ENCODE assay signal across 15 cellular contexts in the genomic region with DNA sequence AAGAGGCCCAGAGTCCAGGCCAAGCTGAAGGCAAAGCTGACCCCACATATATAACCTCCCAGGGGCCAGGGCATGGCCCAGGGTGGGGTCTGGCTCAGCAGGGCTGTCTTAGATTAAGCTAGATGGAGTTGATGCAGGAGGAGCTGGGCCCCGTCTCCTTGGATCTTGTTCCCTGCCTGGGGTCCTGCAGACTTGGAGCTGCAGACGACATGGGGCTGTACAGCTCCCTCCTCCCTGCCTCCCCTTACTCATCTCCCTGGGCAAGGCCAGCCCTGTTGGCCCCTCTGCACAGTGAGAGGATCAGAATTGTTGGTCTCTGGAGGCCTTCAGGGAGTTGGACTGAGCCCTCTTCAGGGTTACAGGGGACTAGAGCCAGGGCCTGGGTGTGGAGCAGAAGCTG.
DNase-seq lines count a peak whose midpoint lies in the region; ATAC-seq and TF ChIP-seq lines count a peak whose summit lies in the region.
"Had no signal": no experiment of that assay in that cellular context is flagged by ENCODE, and none has a peak within 500 bp of the region (broad histone marks: within the 10 kb centered on the region; RNA-seq: fewer than 3 reads in every experiment).

No MANE protein-coding gene starts in this region.

- H3F3A ChIP-seq in smooth muscle cell (ENCODE audit: low read depth), result peaks cover 13% of the 10 kb centered on the region

- no peak for ATAC-seq in activated T-helper 17 cell treated with anti-CD3 and anti-CD28 coated beads, Interleukin-2, amount 50 U/mL, for 72 hours (replicated peaks)
- no peak for ATAC-seq in right cardiac atrium
- ATAC-seq: activated naive CD4-positive, alpha-beta T cell treated with anti-CD3 and anti-CD28 coated beads, Interleukin-2, amount 50 U/mL, for 72 hours; foreskin keratinocyte had no signal

- H3K9me3 ChIP-seq in H9 (ENCODE audit: control insufficient read depth, low read depth, low read length), result no peaks in the 10 kb centered on the region
- H3K9me3 ChIP-seq in right cardiac atrium (ENCODE audit: control insufficient read depth, low read length), result no peaks in the 10 kb centered on the region
- no peaks in the 10 kb centered on the region for H3K9me3 ChIP-seq in smooth muscle cell (replicated peaks; ENCODE audit: low read depth)
- H3K9me3 ChIP-seq in testis, result no peaks in the 10 kb centered on the region

- H3K18ac ChIP-seq in H9 (ENCODE audit: insufficient read length, low read depth, low read length), result no peak overlapping the region

- peak; percentile 25 for DNase-seq in H9
- no peak for DNase-seq in right cardiac atrium
- DNase-seq in smooth muscle cell (lab: John Stamatoyannopoulos, UW; ENCODE audit: unreplicated experiment), result no peak
- no peak for DNase-seq in EL
- DNase-seq in medulla oblongata (ENCODE audit: extremely low spot score), result no peak
- no peak for DNase-seq in activated CD8-positive, alpha-beta memory T cell treated with anti-CD3 and anti-CD28 coated beads for 24 hours
- DNase-seq in testis, result no peak
- DNase-seq: activated CD4-positive, alpha-beta T cell treated with anti-CD3 and anti-CD28 coated beads, Interleukin-2, amount 10 ng/mL, durations not matched to agents 7 days and 5 days; DMS79 treated with DMSO at 0.1 percent for 48 hours; foreskin keratinocyte; KBM-7; NCI-H1930; SW 1271 had no signal

- no peak overlapping the region for H2BK120ac ChIP-seq in H9 (ENCODE audit: low read depth, low read length, poor library complexity, severe bottlenecking)

- H2BK5ac ChIP-seq in H9 (ENCODE audit: insufficient read length, low read length), result no peak overlapping the region

- no peak overlapping the region for H2BK12ac ChIP-seq in H9 (ENCODE audit: insufficient read length, low read depth, low read length)

- no peak overlapping the region for H3K4me3 ChIP-seq in right cardiac atrium (ENCODE audit: low read length)
- no peak overlapping the region for H3K4me3 ChIP-seq in smooth muscle cell
- no peak overlapping the region for H3K4me3 ChIP-seq in testis

- no peak overlapping the region for H2BK15ac ChIP-seq in H9 (ENCODE audit: low read depth, low read length)

- no peak overlapping the region for H3T11ph ChIP-seq in H9 (ENCODE audit: low read length)

- no peaks in the 10 kb centered on the region for H3K9me3 Mint-ChIP-seq in H9
- H3K9me3 Mint-ChIP-seq in activated T-helper 17 cell treated with anti-CD3 and anti-CD28 coated beads, Interleukin-2, amount 50 U/mL, for 72 hours, result no peaks in the 10 kb centered on the region
- H3K9me3 Mint-ChIP-seq: activated CD4-positive, alpha-beta T cell treated with anti-CD3 and anti-CD28 coated beads, Interleukin-2, amount 10 ng/mL, durations not matched to agents 7 days and 5 days; activated naive CD4-positive, alpha-beta T cell treated with anti-CD3 and anti-CD28 coated beads, Interleukin-2, amount 50 U/mL, for 72 hours had no signal

- H3K27ac ChIP-seq in H9 (ENCODE audit: insufficient read length, low read depth, low read length) (no peak overlapping the region), right cardiac atrium (ENCODE audit: low read length) (peak overlapping the region; percentile 19), smooth muscle cell (ENCODE audit: low read depth) (peak overlapping the region; percentile 86), testis (no peak overlapping the region)
- H3K27ac ChIP-seq: foreskin keratinocyte had no signal

- H4K20me1 ChIP-seq in H9 (ENCODE audit: control insufficient read depth, insufficient read depth, insufficient read length) (no peaks in the 10 kb centered on the region), smooth muscle cell (ENCODE audit: low read depth) (peaks cover 28% of the 10 kb centered on the region)

- H2AFZ ChIP-seq in H9 (ENCODE audit: low read length) (no peak overlapping the region), smooth muscle cell (ENCODE audit: low read depth) (no peak overlapping the region)

- no peak overlapping the region for H3K23ac ChIP-seq in H9 (ENCODE audit: insufficient read length, low read depth, low read length)

- peaks cover 1% of the 10 kb centered on the region; the same call in 1 of the 2 replicates for H3K27me3 Mint-ChIP-seq in H9 (ENCODE audit: low read depth)
- no peaks in the 10 kb centered on the region for H3K27me3 Mint-ChIP-seq in activated T-helper 17 cell treated with anti-CD3 and anti-CD28 coated beads, Interleukin-2, amount 50 U/mL, for 72 hours
- H3K27me3 Mint-ChIP-seq: activated CD4-positive, alpha-beta T cell treated with anti-CD3 and anti-CD28 coated beads, Interleukin-2, amount 10 ng/mL, durations not matched to agents 7 days and 5 days had no signal

- H3K79me1 ChIP-seq in H9 (ENCODE audit: insufficient read depth, low read depth, low read length, poor library complexity, severe bottlenecking), result no peaks in the 10 kb centered on the region

- intact Hi-C loops in right cardiac atrium (cut with DNase I) (no loop called here), testis (cut with DNase I; ENCODE audit: low total_unique reads) (no loop called here)

- H3K56ac ChIP-seq in H9 (ENCODE audit: insufficient read length, low read depth, low read length), result no peak overlapping the region

- H3K4me2 ChIP-seq in H9 (ENCODE audit: insufficient read depth, insufficient read length, low read length) (no peak overlapping the region), smooth muscle cell (peak overlapping the region; percentile 11)

- no peak overlapping the region for H4K5ac ChIP-seq in H9 (ENCODE audit: insufficient read length, low read depth, low read length)

- H3K36me3 Mint-ChIP-seq in H9 (ENCODE audit: insufficient read depth in 1 of 3, low read depth in 3 of 3), result peaks cover 17 to 27% (median 23%) of the 10 kb centered on the region in 3 experiments; a peak in 6 of 7 replicates
- H3K36me3 Mint-ChIP-seq in activated T-helper 17 cell treated with anti-CD3 and anti-CD28 coated beads, Interleukin-2, amount 50 U/mL, for 72 hours (ENCODE audit: low read depth), result peaks cover 43% of the 10 kb centered on the region

- H3K27ac Mint-ChIP-seq in H9, result no peak overlapping the region; a peak in 2 of 7 replicates
- H3K27ac Mint-ChIP-seq in activated T-helper 17 cell treated with anti-CD3 and anti-CD28 coated beads, Interleukin-2, amount 50 U/mL, for 72 hours, result peak overlapping the region; percentile 75
- H3K27ac Mint-ChIP-seq: activated CD4-positive, alpha-beta T cell treated with anti-CD3 and anti-CD28 coated beads, Interleukin-2, amount 10 ng/mL, durations not matched to agents 7 days and 5 days had no signal

- H3K4me3 Mint-ChIP-seq in H9, result no peak overlapping the region
- no peak overlapping the region for H3K4me3 Mint-ChIP-seq in activated T-helper 17 cell treated with anti-CD3 and anti-CD28 coated beads, Interleukin-2, amount 50 U/mL, for 72 hours
- H3K4me3 Mint-ChIP-seq: activated CD4-positive, alpha-beta T cell treated with anti-CD3 and anti-CD28 coated beads, Interleukin-2, amount 10 ng/mL, durations not matched to agents 7 days and 5 days had no signal

- H2AK5ac ChIP-seq in H9 (ENCODE audit: insufficient read length, low read length), result no peak overlapping the region

- H3K27me3 ChIP-seq in H9 (ENCODE audit: insufficient read depth, low read length), result no peaks in the 10 kb centered on the region
- no peaks in the 10 kb centered on the region for H3K27me3 ChIP-seq in right cardiac atrium (ENCODE audit: control insufficient read depth, insufficient read depth)
- no peaks in the 10 kb centered on the region for H3K27me3 ChIP-seq in smooth muscle cell (ENCODE audit: low read depth)
- H3K27me3 ChIP-seq in testis, result no peaks in the 10 kb centered on the region
- H3K27me3 ChIP-seq: foreskin keratinocyte had no signal

- H3K36me3 ChIP-seq in smooth muscle cell (ENCODE audit: low read depth), result no peaks in the 10 kb centered on the region
- no peaks in the 10 kb centered on the region for H3K36me3 ChIP-seq in testis (ENCODE audit: low read depth, missing control alignments)

- H3K9ac ChIP-seq in H9 (ENCODE audit: extremely low read depth, insufficient read length, low read length) (no peak overlapping the region), smooth muscle cell (ENCODE audit: low read depth) (peak overlapping the region; percentile 67)

- peaks cover 11% of the 10 kb centered on the region for H3K23me2 ChIP-seq in H9 (ENCODE audit: insufficient read length, low read depth, low read length, poor library complexity, severe bottlenecking)

- H4K8ac ChIP-seq in H9 (replicated peaks; ENCODE audit: insufficient read length, low read depth, low read length), result no peak overlapping the region

- no peak for TF ChIP-seq POLR2A in testis (IDR thresholded peaks at IDR 0.05)

- H3K4me1 ChIP-seq in H9 (ENCODE audit: insufficient read depth, low read length), result peaks cover 12% of the 10 kb centered on the region; the same call in 1 of the 2 replicates
- H3K4me1 ChIP-seq in right cardiac atrium (ENCODE audit: control insufficient read depth, insufficient read depth, low read length), result peaks cover 27% of the 10 kb centered on the region
- peaks cover 19% of the 10 kb centered on the region for H3K4me1 ChIP-seq in smooth muscle cell (ENCODE audit: low read depth)
- H3K4me1 ChIP-seq in testis, result peaks cover 39% of the 10 kb centered on the region

- no peak overlapping the region for H3K14ac ChIP-seq in H9 (ENCODE audit: insufficient read depth, low read length)

- no CpG with 5 or more reads among the region's 2 CpGs for WGBS in H9 (ENCODE audit: extremely low coverage, insufficient read length, low lambda C conversion rate)
- 61% methylated on average over 2 of the region's 2 CpGs for WGBS in right cardiac atrium
- 48% methylated on average over 2 of the region's 2 CpGs for WGBS in smooth muscle cell (ENCODE audit: low lambda C conversion rate)
- 89 to 100% methylated on average over 1 to 2 of the region's 2 CpGs for WGBS in testis, 2 donors

- no peak overlapping the region for H3K4ac ChIP-seq in H9 (ENCODE audit: low read depth, low read length)

- TF ChIP-seq CTCF in H9 (conservative IDR thresholded peaks at IDR 0.05) (no peak), smooth muscle cell (IDR thresholded peaks at IDR 0.05; ENCODE audit: borderline replicate concordance, insufficient read depth, poor library complexity, severe bottlenecking) (no peak), testis (IDR thresholded peaks at IDR 0.05) (no peak)

- H4K91ac ChIP-seq in H9 (ENCODE audit: insufficient read length, low read depth, low read length), result no peak overlapping the region

- no peak overlapping the region for H2BK20ac ChIP-seq in H9 (ENCODE audit: low read depth, low read length, poor library complexity, severe bottlenecking)

- peaks cover 3% of the 10 kb centered on the region; the same call in 1 of the 2 replicates for H3K79me2 ChIP-seq in H9 (ENCODE audit: insufficient read depth, low read length)
- peaks cover 41% of the 10 kb centered on the region for H3K79me2 ChIP-seq in smooth muscle cell (ENCODE audit: low read depth)

- H3K4me1 Mint-ChIP-seq in H9, result peaks cover 37 to 56% of the 10 kb centered on the region in 2 experiments
- peaks cover 5% of the 10 kb centered on the region for H3K4me1 Mint-ChIP-seq in activated T-helper 17 cell treated with anti-CD3 and anti-CD28 coated beads, Interleukin-2, amount 50 U/mL, for 72 hours

Comparison
In these comparisons a context has a peak if more than half of its experiments do, and no peak if none do; other contexts are left out.
1. H3K27ac ChIP-seq: peak in right cardiac atrium (single experiment) and smooth muscle cell (single experiment); none in H9 (single experiment) and testis (0 of 2).